Comparison of ENCODE assay signal across 28 cellular contexts in genomic region chr18:78688249-78688648, GRCh38.
"Had no signal": no experiment of that assay in that cellular context is flagged by ENCODE, and none has a peak within 500 bp of the region (broad histone marks: within the 10 kb centered on the region; RNA-seq: fewer than 3 reads in every experiment).

No MANE protein-coding gene starts in this region.

- ATAC-seq: activated CD4-positive, alpha-beta T cell treated with anti-CD3 and anti-CD28 coated beads for 36 hours; activated CD8-positive, alpha-beta memory T cell treated with anti-CD3 and anti-CD28 coated beads, Interleukin-2, amount 10 ng/mL, durations not matched to agents 7 days and 5 days; activated CD8-positive, alpha-beta T cell treated with anti-CD3 and anti-CD28 coated beads, Interleukin-2, amount 10 ng/mL, durations not matched to agents 7 days and 5 days; activated naive CD8-positive, alpha-beta T cell treated with anti-CD3 and anti-CD28 coated beads, Interleukin-2, amount 50 U/mL, for 24 hours; body of pancreas; effector memory CD8-positive, alpha-beta T cell; gastroesophageal sphincter had no signal

- H3K9me3 ChIP-seq: adrenal gland, body of pancreas, esophagus squamous epithelium, gastroesophageal sphincter had no signal

- H3K36me3 ChIP-seq: adrenal gland, esophagus squamous epithelium, gastroesophageal sphincter had no signal

- H3K4me3 ChIP-seq: adrenal gland, body of pancreas, esophagus squamous epithelium, gastroesophageal sphincter had no signal

- H3K27ac ChIP-seq: adrenal gland, body of pancreas, esophagus squamous epithelium, gastroesophageal sphincter had no signal

- H3K4me1 ChIP-seq: adrenal gland, body of pancreas, esophagus squamous epithelium, gastroesophageal sphincter had no signal

- H3K27me3 ChIP-seq: adrenal gland, body of pancreas had no signal

- DNase-seq: activated CD4-positive, alpha-beta memory T cell treated with anti-CD3 and anti-CD28 coated beads for 36 hours; activated CD4-positive, alpha-beta T cell treated with anti-CD3 and anti-CD28 coated beads for 36 hours; activated CD4-positive, alpha-beta T cell treated with anti-CD3 and anti-CD28 coated beads, Interleukin-2, amount 10 ng/mL, durations not matched to agents 24 days and 14 days; activated CD4-positive, CD25-positive, alpha-beta regulatory T cell; activated CD4-positive, CD25-positive, alpha-beta regulatory T cell treated with anti-CD3 and anti-CD28 coated beads, Interleukin-2, amount 50 U/mL, for 72 hours; activated CD8-positive, alpha-beta memory T cell treated with anti-CD3 and anti-CD28 coated beads, Interleukin-2, amount 10 ng/mL, durations not matched to agents 7 days and 5 days; activated CD8-positive, alpha-beta memory T cell treated with anti-CD3 and anti-CD28 coated beads, Interleukin-2, amount 50 U/mL, for 4 hours; activated CD8-positive, alpha-beta T cell treated with anti-CD3 and anti-CD28 coated beads, Interleukin-2, amount 10 ng/mL, durations not matched to agents 7 days and 5 days; activated effector memory CD4-positive, alpha-beta T cell treated with anti-CD3 and anti-CD28 coated beads, Interleukin-2, amount 50 U/mL, for 16 hours; activated naive CD4-positive, alpha-beta T cell treated with anti-CD3 and anti-CD28 coated beads for 36 hours; activated naive CD8-positive, alpha-beta T cell treated with anti-CD3 and anti-CD28 coated beads for 36 hours; activated naive CD8-positive, alpha-beta T cell treated with anti-CD3 and anti-CD28 coated beads, Interleukin-2, amount 50 U/mL, for 24 hours; activated T-cell treated with anti-CD3 and anti-CD28 coated beads, Interleukin-2, amount 50 U/mL, for 1 hour; activated T-cell treated with anti-CD3 and anti-CD28 coated beads, Interleukin-2, amount 50 U/mL, for 48 hours; adrenal gland; amygdala; aorta; body of pancreas; caudate nucleus; cortex of kidney; dermis blood vessel endothelial cell; effector CD4-positive, alpha-beta T cell; effector memory CD8-positive, alpha-beta T cell; erythroblast; esophagus squamous epithelium; foreskin melanocyte; T-helper 2 cell had no signal
